1 cellular context compared by ENCODE assay signal in genomic region chr19:58563034-58563573, GRCh38.
A peak's percentile ranks its signal among the peaks of the same experiment; 100 is the strongest.
TF ChIP-seq lines count a peak whose summit lies in the region.

No MANE protein-coding gene starts in this region.

TF ChIP-seq in H1, 55 proteins besides CTCF, POLR2A, EP300 and RAD21:
- TF ChIP-seq CBX8 (IDR thresholded peaks at IDR 0.05; ENCODE audit: borderline replicate concordance, low read depth, low read length): no peak
- TF ChIP-seq NRF1 (IDR thresholded peaks at IDR 0.05; ENCODE audit: low read depth, low read length): peak; percentile 31; the same call in 1 of the 2 replicates
